Comparison of ENCODE assay signal across 7 cellular contexts in the genomic region with DNA sequence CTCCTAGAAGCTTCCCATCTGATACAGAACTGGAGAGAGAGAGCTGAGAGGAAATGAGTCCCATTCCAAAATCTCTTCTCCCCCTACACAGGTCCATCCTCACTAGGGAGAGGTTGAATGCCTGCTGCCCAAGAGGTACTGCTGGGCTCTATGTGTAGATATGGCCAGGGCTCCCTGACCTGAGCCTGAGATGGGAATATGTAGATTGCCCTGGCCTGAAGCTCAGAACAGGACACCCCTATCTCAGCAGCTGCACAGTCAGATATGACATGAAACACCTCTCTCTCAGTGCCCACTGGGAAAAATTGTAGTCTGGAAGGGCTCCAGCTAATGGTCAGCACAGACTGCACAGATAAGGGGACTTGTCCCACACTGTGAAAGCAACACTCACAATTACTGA.
DNase-seq lines count a peak whose midpoint lies in the region; ATAC-seq and TF ChIP-seq lines count a peak whose summit lies in the region.
"Had no signal": no experiment of that assay in that cellular context is flagged by ENCODE, and none has a peak within 500 bp of the region (broad histone marks: within the 10 kb centered on the region; RNA-seq: fewer than 3 reads in every experiment).

No MANE protein-coding gene starts in this region.

- ATAC-seq in HG03175 (IDR thresholded peaks at IDR 0.05; ENCODE audit: unreplicated experiment), result no peak
- no peak for ATAC-seq in GM18511 (IDR thresholded peaks at IDR 0.05; ENCODE audit: unreplicated experiment)

- peak overlapping the region; percentile 74 for H3K27ac ChIP-seq in ACC112 (ENCODE audit: low read depth, low read length)
- peak overlapping the region; percentile 88 to 89 for H3K27ac ChIP-seq in coronary artery
- peak overlapping the region; percentile 48 for H3K27ac ChIP-seq in muscle layer of duodenum (ENCODE audit: low read length)
- H3K27ac ChIP-seq in MM.1S (ENCODE audit: low read length), result no peak overlapping the region

- no peaks in the 10 kb centered on the region for H3F3A ChIP-seq in MM.1S (ENCODE audit: insufficient read depth, low read length)

- H3K4me2 ChIP-seq in MM.1S (ENCODE audit: low read depth, low read length), result no peak overlapping the region

- no peak for DNase-seq in coronary artery (ENCODE audit: low spot score)
- no peak for DNase-seq in MM.1S
- DNase-seq: stimulated activated CD4-positive, alpha-beta T cell treated with anti-CD3 and anti-CD28 coated beads, Interleukin-4, amount 100 ng/mL, for 24 hours had no signal

- H3K79me2 ChIP-seq in ACC112 (ENCODE audit: control insufficient read depth, insufficient read depth, low read length, unreplicated experiment) (no peaks in the 10 kb centered on the region), MM.1S (ENCODE audit: low read length) (no peaks in the 10 kb centered on the region)

- no peaks in the 10 kb centered on the region for H3K9me2 ChIP-seq in MM.1S (replicated peaks; ENCODE audit: insufficient read depth, low read length)

- peak overlapping the region; percentile 54 for H2AFZ ChIP-seq in ACC112 (ENCODE audit: low read length, unreplicated experiment)
- no peak overlapping the region for H2AFZ ChIP-seq in MM.1S (ENCODE audit: low read length)

- H3K4me3 ChIP-seq in ACC112 (ENCODE audit: low read depth, low read length) (no peak overlapping the region), coronary artery (peak overlapping the region; percentile 35), muscle layer of duodenum (ENCODE audit: low read depth in 1 of 2, low read length in 2 of 2) (peak overlapping the region in 1 of 2 donors; percentile 27), MM.1S (ENCODE audit: low read length) (no peak overlapping the region)

- no peaks in the 10 kb centered on the region for H3K9me3 ChIP-seq in muscle layer of duodenum (ENCODE audit: control insufficient read depth in 1 of 2, low read length in 2 of 2)
- no peaks in the 10 kb centered on the region for H3K9me3 ChIP-seq in MM.1S (replicated peaks; ENCODE audit: insufficient read depth, low read length)

- no peak overlapping the region for H3K9ac ChIP-seq in MM.1S (ENCODE audit: low read length)

- H3K27me3 ChIP-seq in ACC112 (ENCODE audit: insufficient read depth, low read length) (no peaks in the 10 kb centered on the region), muscle layer of duodenum (ENCODE audit: low read depth, low read length) (no peaks in the 10 kb centered on the region), MM.1S (replicated peaks; ENCODE audit: insufficient read depth, low read length) (no peaks in the 10 kb centered on the region)

- H3K36me3 ChIP-seq in ACC112 (ENCODE audit: insufficient read depth, low read length), result no peaks in the 10 kb centered on the region
- H3K36me3 ChIP-seq in muscle layer of duodenum (ENCODE audit: control insufficient read depth in 1 of 2, insufficient read depth in 2 of 2, low read length in 2 of 2), result no peaks in the 10 kb centered on the region
- no peaks in the 10 kb centered on the region for H3K36me3 ChIP-seq in MM.1S (replicated peaks; ENCODE audit: insufficient read depth, low read length)

- TF ChIP-seq CTCF in coronary artery (IDR thresholded peaks at IDR 0.05) (no peak), MM.1S (IDR thresholded peaks at IDR 0.05; ENCODE audit: low read length) (no peak)

- no peaks in the 10 kb centered on the region for H4K20me1 ChIP-seq in MM.1S (ENCODE audit: insufficient read depth, low read length)

- H3K4me1 ChIP-seq in ACC112 (ENCODE audit: control insufficient read depth, insufficient read depth, low read length, unreplicated experiment), result peaks cover 18% of the 10 kb centered on the region
- peaks cover 11 to 21% of the 10 kb centered on the region in 2 donors for H3K4me1 ChIP-seq in muscle layer of duodenum (ENCODE audit: control insufficient read depth in 1 of 2, insufficient read depth in 2 of 2, low read length in 2 of 2)
- H3K4me1 ChIP-seq in MM.1S (ENCODE audit: low read length), result 0 out of 2 replicates have a peak, but pooled peaks cover under 1% of the 10 kb centered on the region
